Comparison of ENCODE assay signal across 8 cellular contexts in genomic region chr2:39778775-39779751, GRCh38. TPM values are rescaled to one million over a fixed set of nuclear protein-coding genes. Genes with fewer than 3 reads are reported as not detected.
DNase-seq lines count a peak whose midpoint lies in the region; ATAC-seq, FAIRE-seq and TF ChIP-seq lines count a peak whose summit lies in the region.

THUMPD2 (minus strand) TSS chr2:39779258; CDS start chr2:39779239, 19 bp downstream.

- peak; percentile 84 for ATAC-seq in GM21381 (IDR thresholded peaks at IDR 0.05; ENCODE audit: unreplicated experiment)
- peak; percentile 88 for ATAC-seq in stimulated activated effector memory CD8-positive, alpha-beta T cell treated with anti-CD3 and anti-CD28 coated beads, Interleukin-12 subunit alpha, Interleukin-12 subunit beta, amount 100 ng/mL, for 72 hours

- peak within 1 kb of the TSS; percentile 71 for H3K4me3 ChIP-seq in PC-9
- H3K4me3 ChIP-seq in esophagus squamous epithelium, result peak within 1 kb of the TSS; percentile 95 to 99 (median 98)

- H3K9me3 ChIP-seq in PC-9 (ENCODE audit: insufficient read depth, low read depth), result no peaks in the 10 kb centered on the region
- H3K9me3 ChIP-seq in esophagus squamous epithelium, result no peaks in the 10 kb centered on the region

- H3K27ac ChIP-seq in PC-9 (peak within 1 kb of the TSS; percentile 49), esophagus squamous epithelium (peak within 1 kb of the TSS; percentile 90 to 97 (median 94))

- peaks cover 49% of the 10 kb centered on the region for H3K79me2 ChIP-seq in PC-9 (ENCODE audit: low read depth)

- CTCF ChIA-PET in PC-9 (lab: Charles Lee), result no interaction called here

- no peaks in the 10 kb centered on the region for H3K9me3 Mint-ChIP-seq in stimulated activated effector memory CD8-positive, alpha-beta T cell treated with anti-CD3 and anti-CD28 coated beads, Interleukin-12 subunit alpha, Interleukin-12 subunit beta, amount 100 ng/mL, for 72 hours

- H3K4me2 ChIP-seq in PC-9, result peak within 1 kb of the TSS; percentile 85

- H3K36me3 ChIP-seq in PC-9 (ENCODE audit: low read depth), result peaks cover 31% of the 10 kb centered on the region
- H3K36me3 ChIP-seq in esophagus squamous epithelium, result no peaks in the 10 kb centered on the region

- peaks cover 11% of the 10 kb centered on the region; the same call in 1 of the 2 replicates for H3F3A ChIP-seq in PC-9 (ENCODE audit: insufficient read depth, low read depth)

- TF ChIP-seq POLR2A in esophagus squamous epithelium (IDR thresholded peaks at IDR 0.05), result peak in 3 of 4 donors; percentile 39 to 74 (median 55)

- H3K27me3 ChIP-seq in PC-9 (ENCODE audit: insufficient read depth, low read depth) (no peaks in the 10 kb centered on the region), esophagus squamous epithelium (no peaks in the 10 kb centered on the region)

- H4K20me1 ChIP-seq in PC-9 (ENCODE audit: insufficient read depth), result no peaks in the 10 kb centered on the region

- H3K4me1 ChIP-seq in PC-9 (replicated peaks; ENCODE audit: insufficient read depth) (peaks cover 32% of the 10 kb centered on the region), esophagus squamous epithelium (peaks cover 0 to 47% (median 17%) of the 10 kb centered on the region in 3 donors)

- H3K4me3 Mint-ChIP-seq in stimulated activated effector memory CD8-positive, alpha-beta T cell treated with anti-CD3 and anti-CD28 coated beads, Interleukin-12 subunit alpha, Interleukin-12 subunit beta, amount 100 ng/mL, for 72 hours, result peak within 1 kb of the TSS; percentile 90

- BruUV-seq in PC-9 (replicated peaks; lab: Mats Ljungman, UMichigan), result no TSS peak

- peaks cover 33% of the 10 kb centered on the region for H3K36me3 Mint-ChIP-seq in stimulated activated effector memory CD8-positive, alpha-beta T cell treated with anti-CD3 and anti-CD28 coated beads, Interleukin-12 subunit alpha, Interleukin-12 subunit beta, amount 100 ng/mL, for 72 hours

- intact Hi-C loops in PC-9 (cut with micrococcal nuclease; ENCODE audit: unreplicated experiment), result no loop called here
- intact Hi-C loops in esophagus squamous epithelium (cut with DNase I), result no loop called here

- TF ChIP-seq CTCF in D721Med (IDR thresholded peaks at IDR 0.05; ENCODE audit: insufficient read depth, missing control alignments) (no peak), PC-9 (conservative IDR thresholded peaks at IDR 0.05) (no peak), esophagus squamous epithelium (IDR thresholded peaks at IDR 0.05) (no peak)

- 4 to 9% methylated on average over 12 to 33 of the region's 58 CpGs for WGBS in esophagus squamous epithelium, 2 donors

- peaks cover 56% of the 10 kb centered on the region for H3K4me1 Mint-ChIP-seq in stimulated activated effector memory CD8-positive, alpha-beta T cell treated with anti-CD3 and anti-CD28 coated beads, Interleukin-12 subunit alpha, Interleukin-12 subunit beta, amount 100 ng/mL, for 72 hours

- FAIRE-seq in D721Med (lab: Jason Lieb, UNC) (no peak), HTR-8/SVneo (lab: Jason Lieb, UNC) (peak; percentile 86)

- POLR2A ChIA-PET in PC-9 (lab: Charles Lee; ENCODE audit: unreplicated experiment), result no interaction called here

- H2AFZ ChIP-seq in PC-9, result peak within 1 kb of the TSS; percentile 96

- peak within 1 kb of the TSS; percentile 97 for H3K27ac Mint-ChIP-seq in stimulated activated effector memory CD8-positive, alpha-beta T cell treated with anti-CD3 and anti-CD28 coated beads, Interleukin-12 subunit alpha, Interleukin-12 subunit beta, amount 100 ng/mL, for 72 hours

- peak; percentile 72 for DNase-seq in D721Med (ENCODE audit: insufficient read length, low spot score)
- peak; percentile 66 for DNase-seq in HTR-8/SVneo (ENCODE audit: insufficient read length, low spot score)
- DNase-seq in PC-9, result peak; percentile 65 to 68
- DNase-seq in activated T-cell treated with anti-CD3 and anti-CD28 coated beads, Interleukin-2, amount 50 U/mL, for 48 hours, result peak; percentile 74 to 83
- no peak for DNase-seq in esophagus squamous epithelium (lab: John Stamatoyannopoulos, UW)
- peak; percentile 82 for DNase-seq in myocyte (ENCODE audit: low read depth)
- DNase-seq in stimulated activated effector memory CD8-positive, alpha-beta T cell treated with anti-CD3 and anti-CD28 coated beads, Interleukin-12 subunit alpha, Interleukin-12 subunit beta, amount 100 ng/mL, for 72 hours (ENCODE audit: low spot score in 2 of 2), result peak; percentile 45 to 74

- no peaks in the 10 kb centered on the region for H3K9me2 ChIP-seq in PC-9 (ENCODE audit: insufficient read depth)

RNA-seq across cellular contexts. Expression of gene THUMPD2, which starts in this region (rescaled TPM):
- 7.9 and 11.3 TPM in 2 replicates for total RNA-seq in PC-9 (2021)
- total RNA-seq in esophagus squamous epithelium, result 10 to 100 TPM in 3 of 4 donors, 1 to 10 TPM in 1; 5.2 to 16.4 (median 12.2) TPM
- total RNA-seq in myocyte, result 12.0 and 13.3 TPM in 2 replicates
- 10.0 TPM for polyA plus RNA-seq in myocyte (2012)
